In the genomic region with DNA sequence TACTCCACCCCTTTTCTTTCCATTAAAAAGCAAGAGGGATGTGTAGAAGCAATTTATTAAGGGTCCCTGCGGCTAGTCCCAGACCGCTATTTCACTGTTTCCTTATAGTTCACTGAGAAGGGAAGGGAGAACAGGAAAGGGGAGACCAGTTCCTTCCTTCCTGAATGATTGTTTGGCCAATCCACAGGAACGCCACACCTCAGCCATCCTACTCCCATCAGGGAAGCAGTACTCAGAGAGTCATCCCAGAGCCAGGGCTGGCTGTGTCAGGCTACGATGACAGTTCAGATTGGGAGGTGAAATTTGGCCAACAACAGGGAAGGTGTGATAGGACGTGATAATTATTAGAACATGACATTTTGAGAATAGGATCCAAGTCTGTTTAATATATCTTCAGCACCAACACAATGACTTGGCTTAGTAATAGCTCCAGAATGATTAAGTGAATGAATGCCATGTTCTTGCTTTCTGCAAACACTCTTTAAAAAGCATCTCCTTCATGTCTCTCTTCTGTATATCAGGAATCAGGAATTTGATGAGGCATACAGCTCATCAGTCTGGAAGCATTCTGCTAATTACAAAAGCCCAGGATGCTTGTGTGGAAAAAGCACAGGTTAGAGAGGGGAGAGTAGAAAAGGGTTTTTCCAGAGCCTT, we compare ENCODE assay signal across 22 cellular contexts.
DNase-seq lines count a peak whose midpoint lies in the region; ATAC-seq and TF ChIP-seq lines count a peak whose summit lies in the region.
"Had no signal": no experiment of that assay in that cellular context is flagged by ENCODE, and none has a peak within 500 bp of the region (broad histone marks: within the 10 kb centered on the region; RNA-seq: fewer than 3 reads in every experiment).

No MANE protein-coding gene starts in this region.

- no peaks in the 10 kb centered on the region for H3K36me3 Mint-ChIP-seq in neural progenitor cell

- H3K27me3 ChIP-seq in mesenchymal stem cell (ENCODE audit: control insufficient read depth in 1 of 2, insufficient read depth in 1 of 2, low read length in 2 of 2): no peaks in the 10 kb centered on the region
- H3K27me3 ChIP-seq in neural progenitor cell: no peaks in the 10 kb centered on the region

- no peak overlapping the region for H2AFZ ChIP-seq in mesenchymal stem cell (ENCODE audit: low read depth, low read length)
- H2AFZ ChIP-seq in neural progenitor cell (replicated peaks): no peak overlapping the region

- TF ChIP-seq CTCF in neural progenitor cell (IDR thresholded peaks at IDR 0.05): no peak

- H3K18ac ChIP-seq in mesenchymal stem cell (ENCODE audit: low read depth in 1 of 2, low read length in 2 of 2): no peak overlapping the region

- H2BK5ac ChIP-seq in mesenchymal stem cell (ENCODE audit: low read depth, low read length, poor library complexity, severe bottlenecking): no peak overlapping the region

- no peak overlapping the region for H3K4me2 ChIP-seq in mesenchymal stem cell (ENCODE audit: low read length, poor library complexity, severe bottlenecking)
- H3K4me2 ChIP-seq in neural progenitor cell: no peak overlapping the region

- no peaks in the 10 kb centered on the region for H3K27me3 Mint-ChIP-seq in neural progenitor cell (ENCODE audit: insufficient read depth, low read depth)

- H3K79me1 ChIP-seq in mesenchymal stem cell (replicated peaks; ENCODE audit: low read length, poor library complexity, severe bottlenecking): no peaks in the 10 kb centered on the region

- no peak overlapping the region for H4K91ac ChIP-seq in mesenchymal stem cell (ENCODE audit: low read length)

- H2BK12ac ChIP-seq in mesenchymal stem cell (ENCODE audit: low read length in 2 of 2): no peak overlapping the region

- H3K14ac ChIP-seq in mesenchymal stem cell (ENCODE audit: low read length in 2 of 2): no peak overlapping the region

- no peak overlapping the region for H2BK120ac ChIP-seq in mesenchymal stem cell (ENCODE audit: low read depth, low read length)

- H2BK15ac ChIP-seq in mesenchymal stem cell (ENCODE audit: low read depth, poor library complexity, severe bottlenecking): no peak overlapping the region

- WGBS in mesenchymal stem cell: 93% methylated on average over 3 of the region's 5 CpGs

- H3K4me1 Mint-ChIP-seq in neural progenitor cell: no peaks in the 10 kb centered on the region
- H3K4me1 Mint-ChIP-seq: activated CD4-positive, alpha-beta T cell treated with anti-CD3 and anti-CD28 coated beads, Interleukin-2, amount 10 ng/mL, durations not matched to agents 7 days and 5 days had no signal

- no peaks in the 10 kb centered on the region for H3K79me2 ChIP-seq in neural progenitor cell (ENCODE audit: low read depth)

- H3K23ac ChIP-seq in mesenchymal stem cell (ENCODE audit: low read length in 2 of 2): no peak overlapping the region

- no peaks in the 10 kb centered on the region for H3F3A ChIP-seq in neural progenitor cell (ENCODE audit: low read depth)

- no peak overlapping the region for H3K4me3 Mint-ChIP-seq in neural progenitor cell
- H3K4me3 Mint-ChIP-seq: activated CD4-positive, alpha-beta T cell treated with anti-CD3 and anti-CD28 coated beads, Interleukin-2, amount 10 ng/mL, durations not matched to agents 7 days and 5 days had no signal

- H4K8ac ChIP-seq in mesenchymal stem cell (ENCODE audit: low read length): no peak overlapping the region

- H3K4me3 ChIP-seq in mesenchymal stem cell (ENCODE audit: insufficient read depth in 1 of 2, low read depth in 1 of 2, low read length in 2 of 2): no peak overlapping the region
- H3K4me3 ChIP-seq in neural progenitor cell: no peak overlapping the region
- H3K4me3 ChIP-seq: thoracic aorta had no signal

- ATAC-seq in Right ventricle myocardium inferior (peak; percentile 83), Right ventricle myocardium superior (ENCODE audit: poor library complexity) (peak; percentile 76)
- ATAC-seq: SK-N-SH treated with all-trans-retinoic acid at 6 μM for 48 hours had no signal

- no peak overlapping the region for H3K4ac ChIP-seq in mesenchymal stem cell (ENCODE audit: low read depth in 1 of 2, low read length in 2 of 2)

- H3K27ac ChIP-seq in mesenchymal stem cell (ENCODE audit: low read length, poor library complexity, severe bottlenecking) (no peak overlapping the region), neural progenitor cell (no peak overlapping the region)
- H3K27ac ChIP-seq: thoracic aorta had no signal

- H3K36me3 ChIP-seq in mesenchymal stem cell (ENCODE audit: control insufficient read depth in 1 of 2, insufficient read depth in 2 of 2, low read depth in 1 of 2, low read length in 2 of 2) (no peaks in the 10 kb centered on the region), neural progenitor cell (no peaks in the 10 kb centered on the region)
- H3K36me3 ChIP-seq: thoracic aorta had no signal

- H3K9me3 ChIP-seq in mesenchymal stem cell (ENCODE audit: control insufficient read depth, low read length) (no peaks in the 10 kb centered on the region), neural progenitor cell (ENCODE audit: low read depth) (no peaks in the 10 kb centered on the region)
- H3K9me3 ChIP-seq: thoracic aorta had no signal

- no peak overlapping the region for H3K27ac Mint-ChIP-seq in neural progenitor cell
- H3K27ac Mint-ChIP-seq: activated CD4-positive, alpha-beta T cell treated with anti-CD3 and anti-CD28 coated beads, Interleukin-2, amount 10 ng/mL, durations not matched to agents 7 days and 5 days had no signal

- DNase-seq in Right ventricle myocardium inferior (ENCODE audit: missing footprints): no peak
- no peak for DNase-seq in cardiac septum (ENCODE audit: low spot score)
- DNase-seq in Right ventricle myocardium superior: no peak
- DNase-seq in occipital lobe (lab: John Stamatoyannopoulos, UW): peak; percentile 13
- no peak for DNase-seq in activated effector memory CD4-positive, alpha-beta T cell treated with anti-CD3 and anti-CD28 coated beads, Interleukin-2, amount 50 U/mL, for 16 hours
- DNase-seq in NCI-H226: no peak
- no peak for DNase-seq in mesenchymal stem cell
- DNase-seq in neural progenitor cell (ENCODE audit: low spot score): no peak
- DNase-seq: 8988T; activated CD4-positive, alpha-beta T cell treated with anti-CD3 and anti-CD28 coated beads, Interleukin-2, amount 10 ng/mL, durations not matched to agents 7 days and 5 days; activated naive CD4-positive, alpha-beta T cell treated with Interleukin-2 at 50 U/mL for 16 hours; aorta; DMS 273 treated with DMSO at 0.1 percent for 48 hours; erythroblast; GF-D8; IMR-90; islet precursor cell; MM.1S; NCI-H2081 treated with DMSO at 0.1 percent for 48 hours; stimulated activated CD4-positive, alpha-beta T cell treated with anti-CD3 and anti-CD28 coated beads, Interleukin-4, amount 100 ng/mL, for 24 hours had no signal

- intact Hi-C loops in Right ventricle myocardium inferior (cut with DNase I): no loop called here
- intact Hi-C loops in cardiac septum (cut with DNase I): no loop called here
- intact Hi-C loops in Right ventricle myocardium superior (cut with DNase I): no loop called here

- H3K9me3 Mint-ChIP-seq in neural progenitor cell: no peaks in the 10 kb centered on the region

- H3K9ac ChIP-seq in mesenchymal stem cell (ENCODE audit: low read length) (no peak overlapping the region), neural progenitor cell (no peak overlapping the region)

- no peak overlapping the region for H2AK5ac ChIP-seq in mesenchymal stem cell (ENCODE audit: low read length, severe bottlenecking)

- H3K4me1 ChIP-seq in mesenchymal stem cell (ENCODE audit: control insufficient read depth, insufficient read depth, low read depth, low read length) (no peaks in the 10 kb centered on the region), neural progenitor cell (no peaks in the 10 kb centered on the region)

- no peaks in the 10 kb centered on the region for H4K20me1 ChIP-seq in neural progenitor cell (ENCODE audit: low read depth)
